1 cellular context compared by ENCODE assay signal in the genomic region with DNA sequence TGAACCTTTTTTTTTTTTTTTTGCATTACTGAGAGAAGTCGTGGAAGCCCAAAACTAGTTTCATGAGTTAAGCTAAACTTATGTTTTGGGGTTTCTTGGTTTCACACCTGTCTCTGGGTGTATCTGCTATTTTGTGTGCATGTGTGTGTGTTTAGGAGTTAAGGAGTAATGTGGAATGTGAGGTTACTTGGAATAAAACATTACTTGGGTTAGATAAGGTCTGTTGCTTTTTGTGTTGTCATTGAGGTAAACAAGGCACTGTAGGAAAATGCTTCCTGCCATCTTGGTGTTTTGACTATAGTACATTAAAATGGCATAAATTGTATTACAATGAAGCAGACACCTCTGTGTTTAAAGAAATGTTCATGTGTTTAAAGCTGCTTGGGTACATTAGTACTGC.
TF ChIP-seq lines count a peak whose summit lies in the region.

No MANE protein-coding gene starts in this region.

TF ChIP-seq in WTC11, 78 proteins besides CTCF, POLR2A, EP300 and RAD21:
- TF ChIP-seq TEAD4 (CRISPR knock-in tag; IDR thresholded peaks at IDR 0.05) (no peak), NFATC4 (CRISPR knock-in tag; IDR thresholded peaks at IDR 0.05) (no peak), CREM (CRISPR knock-in tag; IDR thresholded peaks at IDR 0.05) (no peak), RORB (CRISPR knock-in tag; IDR thresholded peaks at IDR 0.05) (no peak)
- TF ChIP-seq, protein P1, sequence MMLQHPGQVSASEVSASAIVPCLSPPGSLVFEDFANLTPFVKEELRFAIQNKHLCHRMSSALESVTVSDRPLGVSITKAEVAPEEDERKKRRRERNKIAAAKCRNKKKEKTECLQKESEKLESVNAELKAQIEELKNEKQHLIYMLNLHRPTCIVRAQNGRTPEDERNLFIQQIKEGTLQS (CRISPR knock-in tag; conservative IDR thresholded peaks at IDR 0.05), result no peak
- TF ChIP-seq, protein P2, sequence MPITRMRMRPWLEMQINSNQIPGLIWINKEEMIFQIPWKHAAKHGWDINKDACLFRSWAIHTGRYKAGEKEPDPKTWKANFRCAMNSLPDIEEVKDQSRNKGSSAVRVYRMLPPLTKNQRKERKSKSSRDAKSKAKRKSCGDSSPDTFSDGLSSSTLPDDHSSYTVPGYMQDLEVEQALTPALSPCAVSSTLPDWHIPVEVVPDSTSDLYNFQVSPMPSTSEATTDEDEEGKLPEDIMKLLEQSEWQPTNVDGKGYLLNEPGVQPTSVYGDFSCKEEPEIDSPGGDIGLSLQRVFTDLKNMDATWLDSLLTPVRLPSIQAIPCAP (CRISPR knock-in tag; IDR thresholded peaks at IDR 0.05), result no peak
- TF ChIP-seq, protein P3, sequence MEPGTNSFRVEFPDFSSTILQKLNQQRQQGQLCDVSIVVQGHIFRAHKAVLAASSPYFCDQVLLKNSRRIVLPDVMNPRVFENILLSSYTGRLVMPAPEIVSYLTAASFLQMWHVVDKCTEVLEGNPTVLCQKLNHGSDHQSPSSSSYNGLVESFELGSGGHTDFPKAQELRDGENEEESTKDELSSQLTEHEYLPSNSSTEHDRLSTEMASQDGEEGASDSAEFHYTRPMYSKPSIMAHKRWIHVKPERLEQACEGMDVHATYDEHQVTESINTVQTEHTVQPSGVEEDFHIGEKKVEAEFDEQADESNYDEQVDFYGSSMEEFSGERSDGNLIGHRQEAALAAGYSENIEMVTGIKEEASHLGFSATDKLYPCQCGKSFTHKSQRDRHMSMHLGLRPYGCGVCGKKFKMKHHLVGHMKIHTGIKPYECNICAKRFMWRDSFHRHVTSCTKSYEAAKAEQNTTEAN (CRISPR knock-in tag; IDR thresholded peaks at IDR 0.05), result no peak
